Comparison of ENCODE assay signal across 8 cellular contexts in the genomic region with DNA sequence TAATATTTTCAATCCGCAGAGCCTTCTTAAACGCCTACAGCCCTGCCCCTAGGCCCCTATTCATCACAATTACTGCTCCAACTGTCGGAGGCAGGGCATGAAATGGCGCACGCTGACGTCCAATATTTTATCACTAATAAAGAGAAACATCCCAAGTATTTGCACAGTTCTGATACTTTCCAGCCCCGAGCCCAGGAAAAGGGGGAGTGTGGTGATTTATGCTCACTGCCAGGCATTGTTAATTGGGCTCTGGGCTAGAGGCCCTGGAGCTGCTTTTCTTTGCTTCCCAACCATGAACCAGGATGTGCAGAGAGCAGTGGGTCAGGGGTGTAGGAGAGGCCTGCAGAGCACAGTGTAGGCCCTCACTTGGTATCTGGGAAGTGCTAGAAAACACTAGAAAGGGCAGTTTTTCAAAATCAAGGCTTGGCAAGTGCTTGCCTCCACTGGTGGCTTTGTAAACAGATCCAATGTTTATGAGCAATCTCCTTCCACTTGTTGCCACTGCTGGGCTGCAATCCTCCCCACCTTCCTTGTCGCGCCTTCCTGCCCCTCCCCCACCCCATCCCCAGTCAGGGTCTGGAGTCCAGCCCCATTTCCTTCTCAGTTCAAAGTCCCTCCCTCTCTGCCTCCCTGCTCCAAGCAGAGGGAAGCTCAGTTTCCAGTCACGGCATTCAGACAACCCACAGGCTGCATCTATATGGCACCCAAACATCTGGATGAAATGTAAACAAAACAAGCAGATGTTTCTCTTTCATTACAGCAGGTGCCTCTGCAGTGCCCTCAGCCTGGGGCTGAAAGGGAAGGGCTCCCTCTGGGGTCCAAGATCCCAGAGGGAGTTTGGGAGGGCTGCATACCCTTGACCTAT.
DNase-seq lines count a peak whose midpoint lies in the region; ATAC-seq and TF ChIP-seq lines count a peak whose summit lies in the region.
"Had no signal": no experiment of that assay in that cellular context is flagged by ENCODE, and none has a peak within 500 bp of the region (broad histone marks: within the 10 kb centered on the region; RNA-seq: fewer than 3 reads in every experiment).

No MANE protein-coding gene starts in this region.

- peaks cover 22 to 55% of the 10 kb centered on the region in 2 donors for H3K4me1 ChIP-seq in ascending aorta
- H3K4me1 ChIP-seq in thyroid gland: peaks cover 42 to 49% of the 10 kb centered on the region in 2 donors

- no peak for ATAC-seq in HG03432 (IDR thresholded peaks at IDR 0.05; ENCODE audit: unreplicated experiment)

- H3K27ac ChIP-seq in ascending aorta (peak overlapping the region; percentile 90 to 91), thyroid gland (peak overlapping the region; percentile 8 to 95 (median 69))

- peak; percentile 41 for DNase-seq in MG63
- DNase-seq in ascending aorta (ENCODE audit: low spot score in 2 of 2): peak in 1 of 2 donors; percentile 85
- peak; percentile 97 for DNase-seq in left kidney (ENCODE audit: low read depth, low spot score)
- peak; percentile 36 to 54 for DNase-seq in thyroid gland
- DNase-seq in NOMO-1 treated with DMSO at 0.1 percent for 48 hours (lab: John Stamatoyannopoulos, UW; ENCODE audit: unreplicated experiment): no peak
- no peak for DNase-seq in NCI-H1694 treated with DMSO at 0.1 percent for 48 hours (lab: John Stamatoyannopoulos, UW)
- DNase-seq: activated B cell treated with CpG ODN at 0.5 μM for 24 hours had no signal

- H3K4me3 ChIP-seq in MG63 (no peak overlapping the region), ascending aorta (no peak overlapping the region), thyroid gland (replicated peaks in 1 of 3) (no peak overlapping the region)

- intact Hi-C loops in ascending aorta (cut with DNase I) (loop anchor here (2.0 kb wide), 2 partner anchors 49 to 65 kb away; no protein-coding TSS in a partner anchor), thyroid gland (cut with DNase I) (no loop called here)

- H3K36me3 ChIP-seq in MG63 (no peaks in the 10 kb centered on the region), ascending aorta (no peaks in the 10 kb centered on the region), thyroid gland (no peaks in the 10 kb centered on the region)

- H3K27me3 ChIP-seq in MG63: no peaks in the 10 kb centered on the region
- H3K27me3 ChIP-seq in ascending aorta: no peaks in the 10 kb centered on the region
- H3K27me3 ChIP-seq in thyroid gland: no peaks in the 10 kb centered on the region

- H3K9me3 ChIP-seq in MG63: no peaks in the 10 kb centered on the region
- H3K9me3 ChIP-seq in ascending aorta: no peaks in the 10 kb centered on the region
- no peaks in the 10 kb centered on the region for H3K9me3 ChIP-seq in thyroid gland

- 63 to 75% methylated on average over 10 of the region's 10 CpGs for WGBS in thyroid gland, 2 donors

- TF ChIP-seq CTCF in ascending aorta (IDR thresholded peaks at IDR 0.05) (no peak), thyroid gland (IDR thresholded peaks at IDR 0.05) (no peak)

- no peak for TF ChIP-seq POLR2A in thyroid gland (IDR thresholded peaks at IDR 0.05)

Comparison
In these comparisons a context has a peak if more than half of its experiments do, and no peak if none do; other contexts are left out.
1. DNase-seq: peak in MG63 (single experiment), left kidney (single experiment) and thyroid gland (2 of 2); none in NOMO-1 treated with DMSO at 0.1 percent for 48 hours (single experiment) and NCI-H1694 treated with DMSO at 0.1 percent for 48 hours (single experiment).